In the genomic region with DNA sequence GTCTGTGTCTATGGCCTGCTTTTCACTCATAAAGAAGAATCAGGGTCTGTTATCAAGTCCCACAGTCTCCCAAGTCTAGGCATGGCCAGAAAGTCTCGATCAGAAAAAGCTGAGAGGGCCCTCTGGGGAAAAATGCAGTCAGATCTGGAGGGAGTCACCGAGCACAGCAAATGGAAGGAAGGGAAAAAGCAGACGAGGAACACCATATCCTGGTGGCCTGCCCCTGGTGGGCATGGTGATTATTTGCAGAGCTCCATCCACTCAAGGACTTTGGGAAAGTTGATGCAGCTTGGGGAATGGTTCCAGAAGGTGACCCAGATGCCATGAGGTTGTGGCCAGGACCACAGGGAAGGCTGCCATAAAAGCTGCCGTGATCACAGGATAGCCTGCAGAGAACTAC, we compare ENCODE assay signal across 13 cellular contexts.
DNase-seq lines count a peak whose midpoint lies in the region; ATAC-seq, FAIRE-seq and TF ChIP-seq lines count a peak whose summit lies in the region.
"Had no signal": no experiment of that assay in that cellular context is flagged by ENCODE, and none has a peak within 500 bp of the region (broad histone marks: within the 10 kb centered on the region; RNA-seq: fewer than 3 reads in every experiment).

No MANE protein-coding gene starts in this region.

- H3K4me3 ChIP-seq in AG04450 (ENCODE audit: low read depth, low read length) (no peak overlapping the region), GM23248 (no peak overlapping the region), astrocyte (ENCODE audit: insufficient read depth, low read depth, low read length) (no peak overlapping the region), mesenchymal stem cell (ENCODE audit: insufficient read depth in 1 of 2, low read depth in 1 of 2, low read length in 2 of 2) (no peak overlapping the region), SJCRH30 (no peak overlapping the region)

- no peak overlapping the region for H2BK5ac ChIP-seq in mesenchymal stem cell (ENCODE audit: low read depth, low read length, poor library complexity, severe bottlenecking)

- H3K27ac Mint-ChIP-seq in astrocyte (ENCODE audit: unreplicated experiment) = no peak overlapping the region
- H3K27ac Mint-ChIP-seq: activated CD8-positive, alpha-beta T cell treated with anti-CD3 and anti-CD28 coated beads for 36 hours had no signal

- H4K8ac ChIP-seq in mesenchymal stem cell (ENCODE audit: low read length) = no peak overlapping the region

- no peaks in the 10 kb centered on the region for H3K27me3 Mint-ChIP-seq in astrocyte (ENCODE audit: low read depth, unreplicated experiment)
- H3K27me3 Mint-ChIP-seq: activated CD8-positive, alpha-beta T cell treated with anti-CD3 and anti-CD28 coated beads for 36 hours had no signal

- peak overlapping the region; percentile 48 for H3K9ac ChIP-seq in GM23248
- H3K9ac ChIP-seq in astrocyte (ENCODE audit: low read length) = no peak overlapping the region
- H3K9ac ChIP-seq in mesenchymal stem cell (ENCODE audit: low read length) = peak overlapping the region; percentile 52

- peak; percentile 39 for TF ChIP-seq CTCF in AG04450 (IDR thresholded peaks at IDR 0.05; ENCODE audit: low read depth, low read length)
- TF ChIP-seq CTCF in astrocyte (IDR thresholded peaks at IDR 0.05; ENCODE audit: insufficient read depth, low read depth, low read length) = peak; percentile 24

- peaks cover 9% of the 10 kb centered on the region; the same call in 1 of the 2 replicates for H4K20me1 ChIP-seq in GM23248 (ENCODE audit: insufficient read depth)
- H4K20me1 ChIP-seq in astrocyte (ENCODE audit: insufficient read depth, low read length) = peaks cover 98% of the 10 kb centered on the region

- no peaks in the 10 kb centered on the region for H3K9me3 Mint-ChIP-seq in astrocyte (ENCODE audit: unreplicated experiment)
- H3K9me3 Mint-ChIP-seq: activated CD8-positive, alpha-beta T cell treated with anti-CD3 and anti-CD28 coated beads for 36 hours had no signal

- H4K91ac ChIP-seq in mesenchymal stem cell (ENCODE audit: low read length) = no peak overlapping the region

- H3K23ac ChIP-seq in mesenchymal stem cell (ENCODE audit: low read length in 2 of 2) = no peak overlapping the region

- H2AK5ac ChIP-seq in mesenchymal stem cell (ENCODE audit: low read length, severe bottlenecking) = no peak overlapping the region

- H3K79me2 ChIP-seq in GM23248 (ENCODE audit: insufficient read depth) (peaks cover 100% of the 10 kb centered on the region), astrocyte (ENCODE audit: insufficient read depth, low read length) (peaks cover 97% of the 10 kb centered on the region)

- no peak overlapping the region for H3K4ac ChIP-seq in mesenchymal stem cell (ENCODE audit: low read depth in 1 of 2, low read length in 2 of 2)

- H3K36me3 Mint-ChIP-seq in astrocyte (ENCODE audit: low read depth, unreplicated experiment) = peaks cover 43% of the 10 kb centered on the region

- POLR2A ChIA-PET in AG04450 (lab: Yijun Ruan, JAX) = interaction anchor here (1.2 kb wide), 1 partner anchor 28 kb away, joined by 3 read pairs; no protein-coding TSS in a partner anchor

- H3K4me1 Mint-ChIP-seq in astrocyte (ENCODE audit: low read depth, unreplicated experiment) = peaks cover 26% of the 10 kb centered on the region

- WGBS in GM23248 (ENCODE audit: low coverage in 1 of 2, low lambda C conversion rate in 2 of 2, missing lambda C conversion rate in 2 of 2), 2 experiments = 67 to 72% methylated on average over 4 of the region's 4 CpGs
- 84% methylated on average over 4 of the region's 4 CpGs for WGBS in mesenchymal stem cell

- FAIRE-seq in astrocyte (lab: Jason Lieb, UNC) = no peak
- FAIRE-seq: GM12892, islet of Langerhans had no signal

- no peak overlapping the region for H3K14ac ChIP-seq in mesenchymal stem cell (ENCODE audit: low read length in 2 of 2)

- peaks cover 97% of the 10 kb centered on the region for H3F3A ChIP-seq in GM23248 (ENCODE audit: insufficient read depth)

- in situ Hi-C loops in GM23248 (cut with MboI) = no loop called here

- peaks cover 99% of the 10 kb centered on the region for H3K36me3 ChIP-seq in GM23248 (ENCODE audit: low read depth)
- H3K36me3 ChIP-seq in astrocyte (ENCODE audit: insufficient read depth, low read length) = peaks cover 80% of the 10 kb centered on the region
- H3K36me3 ChIP-seq in mesenchymal stem cell (ENCODE audit: control insufficient read depth in 1 of 2, insufficient read depth in 2 of 2, low read depth in 1 of 2, low read length in 2 of 2) = peaks cover 29 to 99% of the 10 kb centered on the region in 2 experiments
- peaks cover 91% of the 10 kb centered on the region for H3K36me3 ChIP-seq in SJCRH30

- DNase-seq in AG04450 (ENCODE audit: low read depth, low spot score) (no peak), GM23248 (peak; percentile 55), astrocyte (ENCODE audit: low read depth) (no peak), mesenchymal stem cell (no peak), SJCRH30 (no peak), NCI-H2171 (lab: John Stamatoyannopoulos, UW) (no peak), NCI-H774 (lab: John Stamatoyannopoulos, UW) (no peak)
- DNase-seq: activated CD8-positive, alpha-beta T cell treated with anti-CD3 and anti-CD28 coated beads for 36 hours; nucleus accumbens; stimulated activated CD4-positive, alpha-beta T cell treated with anti-CD3 and anti-CD28 coated beads, Interleukin-4, amount 100 ng/mL, for 24 hours had no signal

- H3K9me3 ChIP-seq in AG04450 (ENCODE audit: control insufficient read depth, insufficient read depth, low read length) (no peaks in the 10 kb centered on the region), GM23248 (ENCODE audit: low read depth) (no peaks in the 10 kb centered on the region), astrocyte (ENCODE audit: insufficient read depth, low read depth, low read length) (no peaks in the 10 kb centered on the region), mesenchymal stem cell (ENCODE audit: control insufficient read depth, low read length) (no peaks in the 10 kb centered on the region), SJCRH30 (replicated peaks) (no peaks in the 10 kb centered on the region)

- H3K9me2 ChIP-seq in GM23248 (ENCODE audit: insufficient read depth) = no peaks in the 10 kb centered on the region

- CTCF ChIA-PET in AG04450 (lab: Charles Lee) = interaction anchor here (0.7 to 1.3 kb wide), 5 partner anchors 10 to 112 kb away, joined by 3 to 4 read pairs (median 3); no protein-coding TSS in a partner anchor

- peaks cover 30% of the 10 kb centered on the region for H3K79me1 ChIP-seq in mesenchymal stem cell (replicated peaks; ENCODE audit: low read length, poor library complexity, severe bottlenecking)

- H3K4me2 ChIP-seq in GM23248 (ENCODE audit: unreplicated experiment) (no peak overlapping the region), astrocyte (ENCODE audit: low read length) (no peak overlapping the region), mesenchymal stem cell (ENCODE audit: low read length, poor library complexity, severe bottlenecking) (no peak overlapping the region)

- no peak overlapping the region for H2BK15ac ChIP-seq in mesenchymal stem cell (ENCODE audit: low read depth, poor library complexity, severe bottlenecking)

- H2BK12ac ChIP-seq in mesenchymal stem cell (ENCODE audit: low read length in 2 of 2) = no peak overlapping the region

- no peak for ATAC-seq in HG03135 (IDR thresholded peaks at IDR 0.05; ENCODE audit: unreplicated experiment)
- ATAC-seq: activated CD8-positive, alpha-beta T cell treated with anti-CD3 and anti-CD28 coated beads for 36 hours had no signal

- H3K4me1 ChIP-seq in GM23248 (ENCODE audit: insufficient read depth) (peaks cover 34% of the 10 kb centered on the region), astrocyte (ENCODE audit: insufficient read depth, low read length) (peaks cover 3% of the 10 kb centered on the region), mesenchymal stem cell (ENCODE audit: control insufficient read depth, insufficient read depth, low read depth, low read length) (no peaks in the 10 kb centered on the region), SJCRH30 (no peaks in the 10 kb centered on the region)

- no peak overlapping the region for H2AFZ ChIP-seq in GM23248
- H2AFZ ChIP-seq in astrocyte (ENCODE audit: low read depth, low read length) = no peak overlapping the region
- no peak overlapping the region for H2AFZ ChIP-seq in mesenchymal stem cell (ENCODE audit: low read depth, low read length)

- H3K27ac ChIP-seq in AG04450 (ENCODE audit: low read depth, low read length) (no peak overlapping the region), GM23248 (peak overlapping the region; percentile 56), astrocyte (ENCODE audit: low read depth, low read length) (no peak overlapping the region), mesenchymal stem cell (ENCODE audit: low read length, poor library complexity, severe bottlenecking) (no peak overlapping the region), SJCRH30 (no peak overlapping the region)

- no peak overlapping the region for H2BK120ac ChIP-seq in mesenchymal stem cell (ENCODE audit: low read depth, low read length)

- no peak overlapping the region for H3K4me3 Mint-ChIP-seq in astrocyte (ENCODE audit: unreplicated experiment)
- H3K4me3 Mint-ChIP-seq: activated CD8-positive, alpha-beta T cell treated with anti-CD3 and anti-CD28 coated beads for 36 hours had no signal

- H3K27me3 ChIP-seq in AG04450 (ENCODE audit: control insufficient read depth, insufficient read depth, low read length) = no peaks in the 10 kb centered on the region
- no peaks in the 10 kb centered on the region for H3K27me3 ChIP-seq in GM23248 (replicated peaks; ENCODE audit: insufficient read depth)
- H3K27me3 ChIP-seq in astrocyte (ENCODE audit: insufficient read depth, low read length) = no peaks in the 10 kb centered on the region
- no peaks in the 10 kb centered on the region for H3K27me3 ChIP-seq in mesenchymal stem cell (ENCODE audit: control insufficient read depth in 1 of 2, insufficient read depth in 1 of 2, low read length in 2 of 2)
- H3K27me3 ChIP-seq in SJCRH30 = no peaks in the 10 kb centered on the region

- no peak overlapping the region for H3K18ac ChIP-seq in mesenchymal stem cell (ENCODE audit: low read depth in 1 of 2, low read length in 2 of 2)
